ENCODE assay signal across 26 cellular contexts in genomic region chr2:104452558-104452957, GRCh38.
"Had no signal": no experiment of that assay in that cellular context is flagged by ENCODE, and none has a peak within 500 bp of the region (broad histone marks: within the 10 kb centered on the region; RNA-seq: fewer than 3 reads in every experiment).

No MANE protein-coding gene starts in this region.

- H3K4me3 Mint-ChIP-seq: dendritic cell treated with granulocyte-macrophage colony-stimulating factor and Interleukin-4, amounts not matched to agents 40 ng/mL and 50 ng/mL, for 4 days; effector memory CD8-positive, alpha-beta T cell; endodermal cell had no signal

- H3K27ac Mint-ChIP-seq: dendritic cell treated with granulocyte-macrophage colony-stimulating factor and Interleukin-4, amounts not matched to agents 40 ng/mL and 50 ng/mL, for 4 days; effector memory CD8-positive, alpha-beta T cell; endodermal cell had no signal

- H3K27me3 Mint-ChIP-seq: effector memory CD8-positive, alpha-beta T cell had no signal

- DNase-seq: colonic mucosa; cortex of kidney; dermis blood vessel endothelial cell; dorsolateral prefrontal cortex; effector CD4-positive, alpha-beta T cell; effector CD8-positive, alpha-beta T cell; effector memory CD4-positive, alpha-beta T cell; effector memory CD8-positive, alpha-beta T cell; endodermal cell; erythroblast; esophagus squamous epithelium; foreskin fibroblast; foreskin keratinocyte; foreskin melanocyte; gastrocnemius medialis; glutamatergic neuron; head of caudate nucleus; heart left ventricle; heart right ventricle had no signal

- H3K4me1 Mint-ChIP-seq: endodermal cell had no signal

- H3K4me1 ChIP-seq: colonic mucosa, esophagus muscularis mucosa, esophagus squamous epithelium, foreskin keratinocyte, gastrocnemius medialis, gastroesophageal sphincter, heart left ventricle, heart right ventricle had no signal

- H3K27ac ChIP-seq: colonic mucosa, coronary artery, epithelial cell of prostate, esophagus muscularis mucosa, esophagus squamous epithelium, foreskin keratinocyte, gastrocnemius medialis, gastroesophageal sphincter, heart left ventricle, heart right ventricle had no signal

- FAIRE-seq: endothelial cell of umbilical vein had no signal

- H3K9me3 Mint-ChIP-seq: dendritic cell treated with granulocyte-macrophage colony-stimulating factor and Interleukin-4, amounts not matched to agents 40 ng/mL and 50 ng/mL, for 4 days; effector memory CD8-positive, alpha-beta T cell had no signal

- H3K36me3 ChIP-seq: colonic mucosa, esophagus muscularis mucosa, esophagus squamous epithelium, gastrocnemius medialis, gastroesophageal sphincter, heart left ventricle, heart right ventricle had no signal

- ATAC-seq: effector memory CD8-positive, alpha-beta T cell; esophagus mucosa; foreskin keratinocyte; gastrocnemius medialis; gastroesophageal sphincter; heart left ventricle; heart right ventricle had no signal

- H3K9me3 ChIP-seq: colonic mucosa, esophagus muscularis mucosa, esophagus squamous epithelium, gastrocnemius medialis, gastroesophageal sphincter, heart right ventricle had no signal

- H3K27me3 ChIP-seq: colonic mucosa, dorsolateral prefrontal cortex, esophagus muscularis mucosa, esophagus squamous epithelium, foreskin keratinocyte, gastrocnemius medialis, gastroesophageal sphincter, heart left ventricle, heart right ventricle had no signal

- H3K4me3 ChIP-seq: colonic mucosa, coronary artery, dorsolateral prefrontal cortex, esophagus muscularis mucosa, esophagus squamous epithelium, gastrocnemius medialis, gastroesophageal sphincter, heart left ventricle, heart right ventricle had no signal
